16 cellular contexts compared by ENCODE assay signal in genomic region chr12:49881400-49882247, GRCh38. TPM values are rescaled to one million over a fixed set of nuclear protein-coding genes. Genes with fewer than 3 reads are reported as not detected.
DNase-seq lines count a peak whose midpoint lies in the region; ATAC-seq and TF ChIP-seq lines count a peak whose summit lies in the region.
"Had no signal": no experiment of that assay in that cellular context is flagged by ENCODE, and none has a peak within 500 bp of the region (broad histone marks: within the 10 kb centered on the region; RNA-seq: fewer than 3 reads in every experiment).

No MANE protein-coding gene starts in this region.

- no peak overlapping the region for H4K8ac ChIP-seq in H9 (replicated peaks; ENCODE audit: insufficient read length, low read depth, low read length)
- no peak overlapping the region for H4K8ac ChIP-seq in mesenchymal stem cell (ENCODE audit: low read length)

- no peak overlapping the region for H2BK15ac ChIP-seq in H9 (ENCODE audit: low read depth, low read length)
- H2BK15ac ChIP-seq in mesenchymal stem cell (ENCODE audit: low read depth, poor library complexity, severe bottlenecking) = peak overlapping the region; percentile 64

- no peak for TF ChIP-seq EP300 in suprapubic skin (IDR thresholded peaks at IDR 0.05)

- H2AK5ac ChIP-seq in H9 (ENCODE audit: insufficient read length, low read length) (no peak overlapping the region), mesenchymal stem cell (ENCODE audit: low read length, severe bottlenecking) (no peak overlapping the region)

- H3K27ac Mint-ChIP-seq in H9 (peak overlapping the region in 2 of 3 experiments; percentile 25 to 59; a peak in 3 of 7 replicates), chondrocyte (ENCODE audit: unreplicated experiment) (no peak overlapping the region)
- H3K27ac Mint-ChIP-seq: HFFc6 had no signal

- H4K20me1 ChIP-seq in H9 (ENCODE audit: control insufficient read depth, insufficient read depth, insufficient read length) = no peaks in the 10 kb centered on the region

- H3K79me1 ChIP-seq in H9 (ENCODE audit: insufficient read depth, low read depth, low read length, poor library complexity, severe bottlenecking) (no peaks in the 10 kb centered on the region), mesenchymal stem cell (replicated peaks; ENCODE audit: low read length, poor library complexity, severe bottlenecking) (no peaks in the 10 kb centered on the region)

- no peak overlapping the region for H3K4me3 ChIP-seq in mesenchymal stem cell (ENCODE audit: insufficient read depth in 1 of 2, low read depth in 1 of 2, low read length in 2 of 2)
- H3K4me3 ChIP-seq in suprapubic skin = no peak overlapping the region
- H3K4me3 ChIP-seq: SK-N-MC had no signal

- H3K9me3 Mint-ChIP-seq in H9 = peaks cover 28 to 30% of the 10 kb centered on the region in 2 experiments
- H3K9me3 Mint-ChIP-seq in chondrocyte (ENCODE audit: low read depth) = no peaks in the 10 kb centered on the region

- no peaks in the 10 kb centered on the region for H3K79me2 ChIP-seq in H9 (ENCODE audit: insufficient read depth, low read length)

- H3K4me2 ChIP-seq in H9 (ENCODE audit: insufficient read depth, insufficient read length, low read length) (no peak overlapping the region), mesenchymal stem cell (ENCODE audit: low read length, poor library complexity, severe bottlenecking) (no peak overlapping the region)

- H4K91ac ChIP-seq in H9 (ENCODE audit: insufficient read length, low read depth, low read length) (no peak overlapping the region), mesenchymal stem cell (ENCODE audit: low read length) (peak overlapping the region; percentile 28)

- peaks cover 0 to 2% (median 0%) of the 10 kb centered on the region in 3 experiments; a peak in 2 of 7 replicates for H3K36me3 Mint-ChIP-seq in H9 (ENCODE audit: insufficient read depth in 1 of 3, low read depth in 3 of 3)
- peaks cover 2% of the 10 kb centered on the region for H3K36me3 Mint-ChIP-seq in chondrocyte (ENCODE audit: low read depth)

- TF ChIP-seq CTCF in H9 (conservative IDR thresholded peaks at IDR 0.05) (no peak), chondrocyte (IDR thresholded peaks at IDR 0.05) (no peak), suprapubic skin (IDR thresholded peaks at IDR 0.05) (no peak)

- H3K4me1 Mint-ChIP-seq in H9 (peaks cover 41 to 46% of the 10 kb centered on the region in 2 experiments), chondrocyte (ENCODE audit: low read depth) (no peaks in the 10 kb centered on the region)

- no peak for TF ChIP-seq POLR2A in suprapubic skin (IDR thresholded peaks at IDR 0.05)

- no peak overlapping the region for H3T11ph ChIP-seq in H9 (ENCODE audit: low read length)

- H2BK12ac ChIP-seq in H9 (ENCODE audit: insufficient read length, low read depth, low read length) (no peak overlapping the region), mesenchymal stem cell (ENCODE audit: low read length in 2 of 2) (no peak overlapping the region)

- no peak overlapping the region for H3K14ac ChIP-seq in H9 (ENCODE audit: insufficient read depth, low read length)
- H3K14ac ChIP-seq in mesenchymal stem cell (ENCODE audit: low read length in 2 of 2) = no peak overlapping the region

- no CpG with 5 or more reads among the region's 17 CpGs for WGBS in H9 (ENCODE audit: extremely low coverage, insufficient read length, low lambda C conversion rate)
- 95% methylated on average over 16 of the region's 17 CpGs for WGBS in mesenchymal stem cell
- 78% methylated on average over 17 of the region's 17 CpGs for WGBS in suprapubic skin

- H3K4me1 ChIP-seq in H9 (ENCODE audit: insufficient read depth, low read length) (peaks cover 6% of the 10 kb centered on the region; the same call in 1 of the 2 replicates), mesenchymal stem cell (ENCODE audit: control insufficient read depth, insufficient read depth, low read depth, low read length) (peaks cover 2% of the 10 kb centered on the region), suprapubic skin (no peaks in the 10 kb centered on the region)

- no peaks in the 10 kb centered on the region for H3K9me3 ChIP-seq in H9 (ENCODE audit: control insufficient read depth, low read depth, low read length)
- no peaks in the 10 kb centered on the region for H3K9me3 ChIP-seq in mesenchymal stem cell (ENCODE audit: control insufficient read depth, low read length)
- H3K9me3 ChIP-seq in suprapubic skin = no peaks in the 10 kb centered on the region

- no peak overlapping the region for H2BK120ac ChIP-seq in H9 (ENCODE audit: low read depth, low read length, poor library complexity, severe bottlenecking)
- H2BK120ac ChIP-seq in mesenchymal stem cell (ENCODE audit: low read depth, low read length) = peak overlapping the region; percentile 29

- H4K5ac ChIP-seq in H9 (ENCODE audit: insufficient read length, low read depth, low read length) = no peak overlapping the region

- H2AFZ ChIP-seq in H9 (ENCODE audit: low read length) = no peak overlapping the region
- no peak overlapping the region for H2AFZ ChIP-seq in mesenchymal stem cell (ENCODE audit: low read depth, low read length)

- no peak overlapping the region for H3K23ac ChIP-seq in H9 (ENCODE audit: insufficient read length, low read depth, low read length)
- no peak overlapping the region for H3K23ac ChIP-seq in mesenchymal stem cell (ENCODE audit: low read length in 2 of 2)

- H2BK20ac ChIP-seq in H9 (ENCODE audit: low read depth, low read length, poor library complexity, severe bottlenecking) = no peak overlapping the region

- no peak overlapping the region for H3K18ac ChIP-seq in H9 (ENCODE audit: insufficient read length, low read depth, low read length)
- no peak overlapping the region for H3K18ac ChIP-seq in mesenchymal stem cell (ENCODE audit: low read depth in 1 of 2, low read length in 2 of 2)

- H3K4me3 Mint-ChIP-seq in H9 = no peak overlapping the region
- H3K4me3 Mint-ChIP-seq in chondrocyte (ENCODE audit: unreplicated experiment) = no peak overlapping the region
- H3K4me3 Mint-ChIP-seq: HFFc6 had no signal

- DNase-seq in H9 (no peak), chondrocyte (ENCODE audit: low spot score) (peak; percentile 68), mesenchymal stem cell (no peak), suprapubic skin (ENCODE audit: low spot score in 2 of 2) (peak; percentile 27 to 66), NCI-H1694 (lab: John Stamatoyannopoulos, UW) (no peak)
- DNase-seq in activated T-cell treated with anti-CD3 and anti-CD28 coated beads, Interleukin-2, amount 50 U/mL, for 1 hour = no peak
- DNase-seq: ACHN; DMS79; HFFc6; NCI-H1092 treated with DMSO at 0.1 percent for 48 hours; NCI-H2081; NK-92 treated with Interleukin-12 subunit alpha and Interleukin-12 subunit beta, amount 100 ng/mL, for 24 hours; Right ventricle myocardium superior had no signal

- no peak for ATAC-seq in HG03354 (IDR thresholded peaks at IDR 0.05; ENCODE audit: poor library complexity, severe bottlenecking, unreplicated experiment)

- H3K27ac ChIP-seq in H9 (ENCODE audit: insufficient read length, low read depth, low read length) (no peak overlapping the region), mesenchymal stem cell (ENCODE audit: low read length, poor library complexity, severe bottlenecking) (no peak overlapping the region), suprapubic skin (no peak overlapping the region)
- H3K27ac ChIP-seq: C4-2B, SK-N-MC had no signal

- H3K4ac ChIP-seq in H9 (ENCODE audit: low read depth, low read length) (no peak overlapping the region), mesenchymal stem cell (ENCODE audit: low read depth in 1 of 2, low read length in 2 of 2) (no peak overlapping the region)

- H3K27me3 Mint-ChIP-seq in H9 (ENCODE audit: low read depth) (peaks cover 12% of the 10 kb centered on the region), chondrocyte (ENCODE audit: low read depth) (peaks cover 19% of the 10 kb centered on the region)

- no peaks in the 10 kb centered on the region; the same call in 1 of the 2 replicates for H3K27me3 ChIP-seq in H9 (ENCODE audit: insufficient read depth, low read length)
- H3K27me3 ChIP-seq in mesenchymal stem cell (ENCODE audit: control insufficient read depth in 1 of 2, insufficient read depth in 1 of 2, low read length in 2 of 2) = peaks cover 8 to 43% of the 10 kb centered on the region in 2 experiments
- no peaks in the 10 kb centered on the region for H3K27me3 ChIP-seq in suprapubic skin

- H3K23me2 ChIP-seq in H9 (ENCODE audit: insufficient read length, low read depth, low read length, poor library complexity, severe bottlenecking) = no peaks in the 10 kb centered on the region

- no peak overlapping the region for H3K56ac ChIP-seq in H9 (ENCODE audit: insufficient read length, low read depth, low read length)

- H3K36me3 ChIP-seq in mesenchymal stem cell (ENCODE audit: control insufficient read depth in 1 of 2, insufficient read depth in 2 of 2, low read depth in 1 of 2, low read length in 2 of 2) = peaks cover 0 to 10% of the 10 kb centered on the region in 2 experiments
- no peaks in the 10 kb centered on the region for H3K36me3 ChIP-seq in suprapubic skin

- H3K9ac ChIP-seq in H9 (ENCODE audit: extremely low read depth, insufficient read length, low read length) = no peak overlapping the region
- no peak overlapping the region for H3K9ac ChIP-seq in mesenchymal stem cell (ENCODE audit: low read length)

- H2BK5ac ChIP-seq in H9 (ENCODE audit: insufficient read length, low read length) (no peak overlapping the region), mesenchymal stem cell (ENCODE audit: low read depth, low read length, poor library complexity, severe bottlenecking) (no peak overlapping the region)

RNA-seq across cellular contexts. Expression of gene FAIM2, which starts 22.1 kb away (rescaled TPM):
- total RNA-seq in H9 (2021) (0.22 and 0.42 TPM in 2 replicates), chondrocyte (0.47 to 1.3 TPM (median 0.74 TPM) in 3 replicates), suprapubic skin (under 1 TPM in 3 of 4 donors, not detected in 1; 0.38 to 0.65 (median 0.56) TPM)
- polyA plus RNA-seq in mesenchymal stem cell (2013, experiment 1 of 2) = 0.30 TPM
- 0.27 TPM for polyA plus RNA-seq in mesenchymal stem cell (2013, experiment 2 of 2)

RNA-seq across cellular contexts. Expression of gene BCDIN3D, which starts 38.7 kb away (rescaled TPM):
- total RNA-seq in H9 (2021) (3.3 and 3.5 TPM in 2 replicates), chondrocyte (3.1 to 3.3 TPM (median 3.3 TPM) in 3 replicates), suprapubic skin (1 to 10 TPM; 3.7 to 5.9 (median 4.5) TPM)
- 4.1 TPM for polyA plus RNA-seq in mesenchymal stem cell (2013, experiment 1 of 2)
- polyA plus RNA-seq in mesenchymal stem cell (2013, experiment 2 of 2) = 4.4 TPM

RNA-seq across cellular contexts. Expression of gene NCKAP5L, which starts 53.4 kb away (rescaled TPM):
- 27.7 and 28.9 TPM in 2 replicates for total RNA-seq in H9 (2021)
- 36.3 to 47.6 TPM (median 46.0 TPM) in 3 replicates for total RNA-seq in chondrocyte
- 23.5 TPM for polyA plus RNA-seq in mesenchymal stem cell (2013, experiment 1 of 2)
- polyA plus RNA-seq in mesenchymal stem cell (2013, experiment 2 of 2) = 22.0 TPM
- 10 to 100 TPM in 1 of 4 donors, 1 to 10 TPM in 3; 8.2 to 12.2 (median 8.8) TPM for total RNA-seq in suprapubic skin

Comparison
In these comparisons a context has a peak if more than half of its experiments do, and no peak if none do; other contexts are left out.
1. DNase-seq: peak in chondrocyte (single experiment) and suprapubic skin (2 of 2); none in H9 (single experiment), mesenchymal stem cell (single experiment), activated T-cell treated with anti-CD3 and anti-CD28 coated beads, Interleukin-2, amount 50 U/mL, for 1 hour (single experiment) and NCI-H1694 (single experiment).